ENCODE assay signal across 8 cellular contexts in genomic region chr3:104291437-104291851, GRCh38.
A peak's percentile ranks its signal among the peaks of the same experiment; 100 is the strongest.
DNase-seq lines count a peak whose midpoint lies in the region; ATAC-seq, FAIRE-seq and TF ChIP-seq lines count a peak whose summit lies in the region.

No MANE protein-coding gene starts in this region.

- intact Hi-C loops in GM12878 (cut with micrococcal nuclease; ENCODE audit: unreplicated experiment) (no loop called here), sigmoid colon (cut with DNase I) (no loop called here)

- H3K27me3 ChIP-seq in GM12878 (replicated peaks in 1 of 2; ENCODE audit: control insufficient read depth in 2 of 2, insufficient read depth in 2 of 2, low read length in 1 of 2) (no peaks in the 10 kb centered on the region), sigmoid colon (no peaks in the 10 kb centered on the region)

- RAD21 ChIA-PET in GM12878 (lab: Charles Lee; ENCODE audit: unreplicated experiment) = interaction anchor here (1.4 kb wide), 1 partner anchor 19 kb away, joined by 3 read pairs; no protein-coding TSS in a partner anchor

- peak; percentile 68 for FAIRE-seq in GM12878 (lab: Jason Lieb, UNC)

- peak overlapping the region; percentile 25 for H3K4me3 Mint-ChIP-seq in activated CD4-positive, alpha-beta T cell treated with anti-CD3 and anti-CD28 coated beads, Interleukin-2, amount 10 ng/mL, durations not matched to agents 7 days and 5 days

- peak overlapping the region; percentile 76 for H3K4me2 ChIP-seq in GM12878 (ENCODE audit: control insufficient read depth, insufficient read depth)

- H3K4me1 ChIP-seq in GM12878 (ENCODE audit: control insufficient read depth, insufficient read depth, low read length) (no peaks in the 10 kb centered on the region), sigmoid colon (peaks cover 0 to 13% (median 12%) of the 10 kb centered on the region in 4 donors)

- H3K9me3 Mint-ChIP-seq in activated CD4-positive, alpha-beta T cell treated with anti-CD3 and anti-CD28 coated beads, Interleukin-2, amount 10 ng/mL, durations not matched to agents 7 days and 5 days = peaks cover 3% of the 10 kb centered on the region

- SMC1A ChIA-PET in GM12878 (lab: Charles Lee; ENCODE audit: uncharacterized antibody, unreplicated experiment) = interaction anchor here (1.3 to 1.5 kb wide), 3 partner anchors 16 to 229 kb away, joined by 4 to 6 read pairs (median 4); no protein-coding TSS in a partner anchor

- peak overlapping the region; percentile 42; the same call in 1 of the 2 replicates for H3K27ac ChIP-seq in GM12878 (ENCODE audit: control insufficient read depth, insufficient read depth)
- H3K27ac ChIP-seq in sigmoid colon = peak overlapping the region in 1 of 4 donors; percentile 39

- no peaks in the 10 kb centered on the region for H3K27me3 Mint-ChIP-seq in activated CD4-positive, alpha-beta T cell treated with anti-CD3 and anti-CD28 coated beads, Interleukin-2, amount 10 ng/mL, durations not matched to agents 7 days and 5 days

- H2AFZ ChIP-seq in GM12878 (ENCODE audit: control insufficient read depth, low read depth, low read length) = peak overlapping the region; percentile 90

- peak overlapping the region; percentile 21; the same call in 1 of the 2 replicates for H3K9ac ChIP-seq in GM12878 (ENCODE audit: control insufficient read depth, insufficient read depth, low read length)

- ATAC-seq in HG03097 (IDR thresholded peaks at IDR 0.05; ENCODE audit: low FRiP score, unreplicated experiment) = peak; percentile 57
- ATAC-seq in GM12878 = peak; percentile 75

- CTCF ChIA-PET in activated CD4-positive, alpha-beta T cell treated with anti-CD3 and anti-CD28 coated beads, Interleukin-2, amount 10 ng/mL, durations not matched to agents 7 days and 5 days (lab: Charles Lee) = no interaction called here
- CTCF ChIA-PET in GM12878 (lab: Yijun Ruan, JAX) = interaction anchor here (0.6 to 2.3 kb wide), 4 partner anchors 9 to 847 kb away, joined by 3 to 9 read pairs (median 4); no protein-coding TSS in a partner anchor

- POLR2A ChIA-PET in activated CD4-positive, alpha-beta T cell treated with anti-CD3 and anti-CD28 coated beads, Interleukin-2, amount 10 ng/mL, durations not matched to agents 7 days and 5 days (lab: Charles Lee) = no interaction called here
- POLR2A ChIA-PET in GM12878 (lab: Charles Lee) = no interaction called here

- H3K4me1 Mint-ChIP-seq in activated CD4-positive, alpha-beta T cell treated with anti-CD3 and anti-CD28 coated beads, Interleukin-2, amount 10 ng/mL, durations not matched to agents 7 days and 5 days = peaks cover 12% of the 10 kb centered on the region

- H3K27ac Mint-ChIP-seq in activated CD4-positive, alpha-beta T cell treated with anti-CD3 and anti-CD28 coated beads, Interleukin-2, amount 10 ng/mL, durations not matched to agents 7 days and 5 days = peak overlapping the region; percentile 44

- H3K36me3 ChIP-seq in GM12878 (ENCODE audit: control insufficient read depth in 2 of 2, insufficient read depth in 2 of 2, low read length in 1 of 2) (no peaks in the 10 kb centered on the region), sigmoid colon (no peaks in the 10 kb centered on the region)

- in situ Hi-C loops in GM12878 (cut with MboI) = loop anchor here (25.0 kb wide), 1 partner anchor 1221 kb away; no protein-coding TSS in a partner anchor

- TF ChIP-seq EP300 in GM12878 (IDR thresholded peaks at IDR 0.05; ENCODE audit: borderline replicate concordance in 1 of 2, control insufficient read depth in 1 of 2, low read depth in 2 of 2, low read length in 2 of 2) (no peak), sigmoid colon (IDR thresholded peaks at IDR 0.05) (no peak)

- H3K4me3 ChIP-seq in GM12878 (peak overlapping the region; percentile 12; the same call in 1 of the 2 replicates), sigmoid colon (peak overlapping the region in 3 of 4 donors; percentile 8 to 27 (median 13))

- TF ChIP-seq RAD21 in GM12878 (IDR thresholded peaks at IDR 0.05; ENCODE audit: insufficient read depth, low read depth, low read length) = no peak

- H3K9me3 ChIP-seq in GM12878 (replicated peaks; ENCODE audit: control insufficient read depth, insufficient read depth, low read length) = no peaks in the 10 kb centered on the region; the same call in 1 of the 3 replicates
- no peaks in the 10 kb centered on the region for H3K9me3 ChIP-seq in sigmoid colon

- TF ChIP-seq POLR2A in GM12878 (IDR thresholded peaks at IDR 0.05; ENCODE audit: low read depth, low read length) (no peak), sigmoid colon (IDR thresholded peaks at IDR 0.05) (no peak)

- TF ChIP-seq CTCF in GM12878 (IDR thresholded peaks at IDR 0.05 in 2 of 3, conservative IDR thresholded peaks at IDR 0.05 in 1 of 3; ENCODE audit: control insufficient read depth in 2 of 3, extremely low read depth in 1 of 3, insufficient read depth in 1 of 3, low read depth in 3 of 3, low read length in 3 of 3) = no peak
- TF ChIP-seq CTCF in sigmoid colon (IDR thresholded peaks at IDR 0.05) = no peak

- H3K79me2 ChIP-seq in GM12878 (ENCODE audit: control insufficient read depth, insufficient read depth, low read length) = no peaks in the 10 kb centered on the region

- WGBS in GM12878 (ENCODE audit: insufficient coverage, insufficient replicate concordance, low lambda C conversion rate, missing lambda C conversion rate) = 0% methylated on average over 3 of the region's 3 CpGs
- WGBS in sigmoid colon, 2 donors = 42 to 62% methylated on average over 3 of the region's 3 CpGs

- H3K36me3 Mint-ChIP-seq in activated CD4-positive, alpha-beta T cell treated with anti-CD3 and anti-CD28 coated beads, Interleukin-2, amount 10 ng/mL, durations not matched to agents 7 days and 5 days (ENCODE audit: low read depth) = no peaks in the 10 kb centered on the region

- no peaks in the 10 kb centered on the region for H4K20me1 ChIP-seq in GM12878 (ENCODE audit: control insufficient read depth, insufficient read depth)

- DNase-seq in activated CD4-positive, alpha-beta T cell treated with anti-CD3 and anti-CD28 coated beads, Interleukin-2, amount 10 ng/mL, durations not matched to agents 7 days and 5 days = no peak
- DNase-seq in activated CD4-positive, alpha-beta T cell treated with anti-CD3 and anti-CD28 coated beads for 4 hours = no peak
- DNase-seq in GM12878 (ENCODE audit: low read depth, low spot score) = no peak
- DNase-seq in sigmoid colon = no peak
- no peak for DNase-seq in DMS79 (lab: John Stamatoyannopoulos, UW)
- no peak for DNase-seq in activated naive CD4-positive, alpha-beta T cell treated with Interleukin-2 at 50 U/mL for 16 hours
- no peak for DNase-seq in anterior cingulate cortex (lab: John Stamatoyannopoulos, UW)

- BruUV-seq in GM12878 (replicated peaks; lab: Mats Ljungman, UMichigan) = no TSS peak

TF ChIP-seq in GM12878, 131 proteins besides CTCF, POLR2A, EP300 and RAD21 (continues in another document):
- TF ChIP-seq ESRRA (IDR thresholded peaks at IDR 0.05; ENCODE audit: low read length) (no peak), MTA2 (IDR thresholded peaks at IDR 0.05; ENCODE audit: low read depth) (no peak), FOXK2 (IDR thresholded peaks at IDR 0.05) (no peak), ATF7 (IDR thresholded peaks at IDR 0.05; ENCODE audit: low read depth) (no peak), ATF3 (IDR thresholded peaks at IDR 0.05; ENCODE audit: borderline replicate concordance, extremely low read depth, low read depth, low read length) (no peak), JUND (IDR thresholded peaks at IDR 0.05; ENCODE audit: low read depth, low read length) (no peak), CHD2 (IDR thresholded peaks at IDR 0.05; ENCODE audit: borderline replicate concordance, low read depth, low read length) (no peak), MAX (IDR thresholded peaks at IDR 0.05; ENCODE audit: low read depth, low read length) (no peak), SIN3A (IDR thresholded peaks at IDR 0.05; ENCODE audit: low read depth, low read length) (no peak), ATF2 (IDR thresholded peaks at IDR 0.05; ENCODE audit: low read length) (no peak)
